ENCODE assay signal across 8 cellular contexts in genomic region chr3:148075829-148076716, GRCh38.
DNase-seq lines count a peak whose midpoint lies in the region; ATAC-seq and TF ChIP-seq lines count a peak whose summit lies in the region.

No MANE protein-coding gene starts in this region.

- no peak overlapping the region for H3K23ac ChIP-seq in IMR-90 (ENCODE audit: low read depth, low read length)

- no peaks in the 10 kb centered on the region for H4K20me1 ChIP-seq in IMR-90 (ENCODE audit: insufficient read depth, low read length)

- no peak for TF ChIP-seq POLR2A in IMR-90 (IDR thresholded peaks at IDR 0.05; ENCODE audit: low read depth, low read length)
- no peak for TF ChIP-seq POLR2A in thyroid gland (IDR thresholded peaks at IDR 0.05)

- no peaks in the 10 kb centered on the region for H3K27me3 ChIP-seq in IMR-90 (ENCODE audit: control insufficient read depth, insufficient read depth, low read length)
- no peaks in the 10 kb centered on the region for H3K27me3 ChIP-seq in thyroid gland

- H3K56ac ChIP-seq in IMR-90 (ENCODE audit: extremely low read depth, insufficient read depth, low read length) = no peak overlapping the region

- no peak overlapping the region for H2BK20ac ChIP-seq in IMR-90 (ENCODE audit: low read depth, low read length)

- DNase-seq in DMS53 (lab: John Stamatoyannopoulos, UW) = peak; percentile 76
- peak; percentile 59 for DNase-seq in IMR-90
- peak; percentile 26 for DNase-seq in hepatic stellate cell (ENCODE audit: low spot score)
- DNase-seq in thyroid gland = peak; percentile 21 to 43
- no peak for DNase-seq in UCSD-AML1 (lab: John Stamatoyannopoulos, UW; ENCODE audit: unreplicated experiment)
- DNase-seq in NCI-H187 treated with DMSO at 0.1 percent for 48 hours (lab: John Stamatoyannopoulos, UW) = no peak
- DNase-seq in activated naive CD4-positive, alpha-beta T cell (lab: John Stamatoyannopoulos, UW) = no peak

- H3K4ac ChIP-seq in IMR-90 (ENCODE audit: low read depth, low read length) = no peak overlapping the region

- no peak overlapping the region for H3K27ac ChIP-seq in IMR-90 (ENCODE audit: insufficient read depth, low read length)
- H3K27ac ChIP-seq in thyroid gland = no peak overlapping the region

- H3K9me3 ChIP-seq in IMR-90 (ENCODE audit: control insufficient read depth, insufficient read depth, low read length) (no peaks in the 10 kb centered on the region), thyroid gland (no peaks in the 10 kb centered on the region)

- no peak overlapping the region for H3K4me3 ChIP-seq in IMR-90 (ENCODE audit: insufficient read depth, low read depth, low read length)
- H3K4me3 ChIP-seq in thyroid gland (replicated peaks in 1 of 3) = no peak overlapping the region

- no peaks in the 10 kb centered on the region for H3K79me1 ChIP-seq in IMR-90 (ENCODE audit: low read depth in 1 of 2, low read length in 2 of 2)

- no TSS peak for BruUV-seq in IMR-90 (replicated peaks; lab: Mats Ljungman, UMichigan)

- H3K9me1 ChIP-seq in IMR-90 (ENCODE audit: insufficient read depth, low read length) = no peaks in the 10 kb centered on the region

- no peak overlapping the region for H4K5ac ChIP-seq in IMR-90 (ENCODE audit: low read depth, low read length)

- H3K4me1 ChIP-seq in IMR-90 (ENCODE audit: control insufficient read depth, insufficient read depth, low read length) (no peaks in the 10 kb centered on the region), thyroid gland (peaks cover 0 to 7% of the 10 kb centered on the region in 2 donors)

- no peak overlapping the region for H4K8ac ChIP-seq in IMR-90 (ENCODE audit: low read depth in 2 of 2, low read length in 2 of 2)

- peak; percentile 87 for ATAC-seq in IMR-90 (ENCODE audit: low read depth)
- ATAC-seq in SK-N-SH treated with all-trans-retinoic acid at 6 μM for 48 hours = peak; percentile 95

- peak; percentile 76 for TF ChIP-seq RAD21 in IMR-90 (IDR thresholded peaks at IDR 0.05; ENCODE audit: low read length)

- dilution Hi-C loops in IMR-90 (cut with HindIII; ENCODE audit: low sequenced_read_pairs, unreplicated experiment) = no loop called here

- H2BK15ac ChIP-seq in IMR-90 (ENCODE audit: low read depth, low read length) = no peak overlapping the region

- intact Hi-C loops in IMR-90 (cut with micrococcal nuclease) (loop anchor here (1.0 to 10.0 kb wide), 7 partner anchors 129 to 1431 kb away; no protein-coding TSS in a partner anchor), thyroid gland (cut with DNase I) (no loop called here)

- H2AK5ac ChIP-seq in IMR-90 (ENCODE audit: low read depth, low read length) = no peak overlapping the region

- peak; percentile 69 for TF ChIP-seq CTCF in IMR-90 (conservative IDR thresholded peaks at IDR 0.05; ENCODE audit: low read depth, low read length)
- TF ChIP-seq CTCF in thyroid gland (IDR thresholded peaks at IDR 0.05) = peak; percentile 34 to 77 (median 62)

- H2BK5ac ChIP-seq in IMR-90 (ENCODE audit: low read depth, low read length, poor library complexity, severe bottlenecking) = no peak overlapping the region

- POLR2A ChIA-PET in IMR-90 (lab: Charles Lee; ENCODE audit: unreplicated experiment) = no interaction called here

- no peak overlapping the region for H3K14ac ChIP-seq in IMR-90 (replicated peaks; ENCODE audit: low read depth, low read length)

- H2BK120ac ChIP-seq in IMR-90 (ENCODE audit: low read depth, low read length) = no peak overlapping the region

- H3K9ac ChIP-seq in IMR-90 (ENCODE audit: low read depth, low read length) = no peak overlapping the region

- no peak overlapping the region for H3K18ac ChIP-seq in IMR-90 (ENCODE audit: low read depth, low read length)

- no peak overlapping the region for H2AK9ac ChIP-seq in IMR-90 (replicated peaks; ENCODE audit: low read depth, low read length, poor library complexity)

- in situ Hi-C loops in IMR-90 (cut with MboI; ENCODE audit: low sequenced_read_pairs) = no loop called here

- WGBS in IMR-90 (ENCODE audit: extremely low coverage in 2 of 2, insufficient read length in 1 of 2), 2 experiments = no CpG with 5 or more reads among the region's 5 CpGs
- 38 to 41% methylated on average over 5 of the region's 5 CpGs for WGBS in thyroid gland, 2 donors

- no peak overlapping the region for H4K91ac ChIP-seq in IMR-90 (ENCODE audit: insufficient read depth, low read depth, low read length)

- H2AFZ ChIP-seq in IMR-90 (replicated peaks; ENCODE audit: low read length, poor library complexity) = no peak overlapping the region

- H3K36me3 ChIP-seq in IMR-90 (ENCODE audit: control insufficient read depth, insufficient read depth, low read length) (no peaks in the 10 kb centered on the region), thyroid gland (no peaks in the 10 kb centered on the region)

- no peak overlapping the region for H3K4me2 ChIP-seq in IMR-90 (ENCODE audit: low read depth, low read length)

- CTCF ChIA-PET in IMR-90 (lab: Yijun Ruan, JAX) = interaction anchor here (0.5 to 2.4 kb wide), 4 partner anchors 14 to 614 kb away, joined by 3 to 10 read pairs (median 6); no protein-coding TSS in a partner anchor

TF ChIP-seq in IMR-90, 13 proteins besides CTCF, POLR2A, EP300 and RAD21:
- TF ChIP-seq RCOR1 (IDR thresholded peaks at IDR 0.05; ENCODE audit: insufficient replicate concordance, low read length) (no peak), SMC3 (IDR thresholded peaks at IDR 0.05; ENCODE audit: low read depth, low read length) (peak; percentile 52), USF2 (IDR thresholded peaks at IDR 0.05; ENCODE audit: low read depth, low read length) (no peak), ELK1 (IDR thresholded peaks at IDR 0.05; ENCODE audit: borderline replicate concordance, low read depth, low read length) (no peak), CEBPB (IDR thresholded peaks at IDR 0.05; ENCODE audit: low read depth, low read length) (no peak)

TF ChIP-seq in SK-N-SH treated with all-trans-retinoic acid at 6 μM for 48 hours, 23 proteins besides CTCF, POLR2A, EP300 and RAD21:
- TF ChIP-seq ISL1 (CRISPR knock-in tag; IDR thresholded peaks at IDR 0.05) (no peak), TCF4 (CRISPR knock-in tag; IDR thresholded peaks at IDR 0.05; ENCODE audit: borderline replicate concordance) (no peak), ZNF8 (CRISPR knock-in tag; IDR thresholded peaks at IDR 0.05) (no peak), CSRNP3 (CRISPR knock-in tag; IDR thresholded peaks at IDR 0.05) (no peak)

Comparison
In these comparisons a context has a peak if more than half of its experiments do, and no peak if none do; other contexts are left out.
1. DNase-seq: peak in DMS53 (single experiment), IMR-90 (single experiment), hepatic stellate cell (single experiment) and thyroid gland (2 of 2); none in UCSD-AML1 (single experiment), NCI-H187 treated with DMSO at 0.1 percent for 48 hours (single experiment) and activated naive CD4-positive, alpha-beta T cell (0 of 4).